Comparison of ENCODE assay signal across 9 cellular contexts in the genomic region with DNA sequence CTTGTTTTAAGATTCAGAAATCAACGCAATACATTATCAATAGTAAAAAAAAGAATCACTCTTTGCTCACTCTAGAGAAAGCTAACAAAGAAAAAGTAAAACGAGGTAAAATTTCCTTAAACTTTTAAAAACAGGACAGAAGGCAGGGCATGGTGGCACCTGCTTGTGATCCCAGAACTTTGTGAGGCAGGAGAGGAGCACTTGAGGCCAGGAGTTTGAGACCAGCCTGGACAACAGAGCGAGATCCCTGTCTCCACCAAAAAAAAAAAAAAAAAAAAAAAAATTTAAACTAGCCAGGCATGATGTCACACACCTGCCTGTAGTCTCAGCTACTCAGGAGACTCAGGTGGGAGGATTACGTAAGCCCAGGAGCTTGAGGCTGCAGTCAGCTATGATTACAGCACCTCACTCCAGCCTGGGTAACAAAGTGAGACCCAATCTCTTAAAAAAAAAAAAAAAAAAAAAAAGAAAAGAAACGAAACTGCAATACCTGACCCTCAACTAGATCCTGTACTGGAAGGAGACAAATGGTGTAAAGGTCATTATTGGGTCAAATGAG. TPM values are rescaled to one million over a fixed set of nuclear protein-coding genes. Genes with fewer than 3 reads are reported as not detected.
A peak's percentile ranks its signal among the peaks of the same experiment; 100 is the strongest.
DNase-seq lines count a peak whose midpoint lies in the region; ATAC-seq and TF ChIP-seq lines count a peak whose summit lies in the region.
"Had no signal": no experiment of that assay in that cellular context is flagged by ENCODE, and none has a peak within 500 bp of the region (broad histone marks: within the 10 kb centered on the region; RNA-seq: fewer than 3 reads in every experiment).

No MANE protein-coding gene starts in this region.

- peaks cover 20% of the 10 kb centered on the region for H3K79me2 ChIP-seq in trophoblast cell (ENCODE audit: control insufficient read depth, insufficient read depth, low read length, poor library complexity)

- no peak overlapping the region for H4K8ac ChIP-seq in trophoblast cell (ENCODE audit: low read depth, low read length)

- H3K27me3 ChIP-seq in ectodermal cell (ENCODE audit: control insufficient read depth, insufficient read depth, low read length, poor library complexity, severe bottlenecking) = no peaks in the 10 kb centered on the region
- H3K27me3 ChIP-seq in trophoblast cell (ENCODE audit: insufficient read depth, low read length) = no peaks in the 10 kb centered on the region

- ATAC-seq in HG02678 (IDR thresholded peaks at IDR 0.05; ENCODE audit: unreplicated experiment) (no peak), omental fat pad (ENCODE audit: low FRiP score) (no peak)
- ATAC-seq: activated CD4-positive, CD25-positive, alpha-beta regulatory T cell treated with anti-CD3 and anti-CD28 coated beads, Interleukin-2, amount 50 U/mL, for 24 hours had no signal

- H2BK12ac ChIP-seq in trophoblast cell (ENCODE audit: low read length) = no peak overlapping the region

- no peak overlapping the region for H3K4me2 ChIP-seq in trophoblast cell (ENCODE audit: low read length)

- H3K79me1 ChIP-seq in trophoblast cell (ENCODE audit: low read length) = peaks cover 13% of the 10 kb centered on the region

- no peak overlapping the region for H3K18ac ChIP-seq in trophoblast cell (ENCODE audit: low read length)

- no peak overlapping the region for H3K14ac ChIP-seq in trophoblast cell (ENCODE audit: low read length)

- H2AK5ac ChIP-seq in trophoblast cell (ENCODE audit: low read length) = no peak overlapping the region

- WGBS in ectodermal cell, 2 experiments = 92 to 95% methylated on average over 4 of the region's 5 CpGs
- WGBS in trophoblast cell (ENCODE audit: extremely low coverage, insufficient coverage, insufficient read length) = no CpG with 5 or more reads among the region's 5 CpGs

- no peak overlapping the region for H4K91ac ChIP-seq in trophoblast cell (ENCODE audit: low read depth, low read length)

- H3K4me1 ChIP-seq in ectodermal cell (ENCODE audit: control insufficient read depth, insufficient read depth, low read length) = peaks cover 12% of the 10 kb centered on the region
- H3K4me1 ChIP-seq in trophoblast cell (ENCODE audit: control insufficient read depth in 1 of 2, insufficient read depth in 2 of 2, low read length in 2 of 2) = peaks cover 0 to 3% of the 10 kb centered on the region in 2 experiments

- no peak overlapping the region for H3K9ac ChIP-seq in trophoblast cell (ENCODE audit: low read length)

- H3K4me3 ChIP-seq in ectodermal cell (ENCODE audit: insufficient read depth, low read depth, low read length) = peak overlapping the region; percentile 81
- H3K4me3 ChIP-seq in trophoblast cell (ENCODE audit: low read depth, low read length) = no peak overlapping the region

- no peak overlapping the region for H3K23ac ChIP-seq in trophoblast cell (ENCODE audit: low read length)

- no peak overlapping the region for H2BK5ac ChIP-seq in trophoblast cell (ENCODE audit: low read depth, low read length, poor library complexity)

- H3K9me3 ChIP-seq in ectodermal cell (ENCODE audit: control insufficient read depth, low read length) = no peaks in the 10 kb centered on the region
- no peaks in the 10 kb centered on the region for H3K9me3 ChIP-seq in trophoblast cell (ENCODE audit: insufficient read depth, low read depth, low read length)

- TF ChIP-seq CTCF in omental fat pad (IDR thresholded peaks at IDR 0.05) = no peak

- H3K4ac ChIP-seq in trophoblast cell (ENCODE audit: low read depth, low read length) = peak overlapping the region; percentile 99

- no peak overlapping the region for H3K27ac ChIP-seq in ectodermal cell (ENCODE audit: insufficient read depth, low read depth, low read length, poor library complexity, severe bottlenecking)
- no peak overlapping the region for H3K27ac ChIP-seq in trophoblast cell (ENCODE audit: low read depth, low read length)

- no peak overlapping the region for H4K12ac ChIP-seq in trophoblast cell (ENCODE audit: low read depth, low read length)

- peak; percentile 64 for DNase-seq in NCI-H2029 (lab: John Stamatoyannopoulos, UW)
- DNase-seq in NCI-H2029 treated with DMSO at 0.1 percent for 48 hours (lab: John Stamatoyannopoulos, UW) = no peak
- DNase-seq in OCI-M1 (lab: John Stamatoyannopoulos, UW) = peak; percentile 5
- peak; percentile 87 to 91 for DNase-seq in trophoblast cell
- DNase-seq in KG1 (lab: John Stamatoyannopoulos, UW) = no peak
- DNase-seq in omental fat pad (ENCODE audit: low spot score) = no peak

- no peak overlapping the region for H2AFZ ChIP-seq in trophoblast cell (ENCODE audit: insufficient read depth, low read length, poor library complexity)

- no peak overlapping the region for H2BK120ac ChIP-seq in trophoblast cell (ENCODE audit: insufficient read depth, low read length, poor library complexity)

- no peaks in the 10 kb centered on the region for H3K36me3 ChIP-seq in ectodermal cell (ENCODE audit: control insufficient read depth, insufficient read depth, low read length)
- peaks cover 1 to 5% of the 10 kb centered on the region in 2 experiments for H3K36me3 ChIP-seq in trophoblast cell (ENCODE audit: control insufficient read depth in 1 of 2, insufficient read depth in 2 of 2, low read length in 2 of 2)

RNA-seq across cellular contexts. Expression of gene CCNI, which starts 3.5 kb away (rescaled TPM):
- polyA plus RNA-seq in ectodermal cell (2013, experiment 1 of 4) = 432 TPM
- 493 TPM for polyA plus RNA-seq in ectodermal cell (2013, experiment 2 of 4)
- polyA plus RNA-seq in ectodermal cell (2013, experiment 3 of 4) = 351 TPM
- polyA plus RNA-seq in ectodermal cell (2013, experiment 4 of 4) = 387 TPM
- 223 and 238 TPM in 2 replicates for polyA plus RNA-seq in trophoblast cell (2013)
- 100 to 1,000 TPM; 191 to 233 (median 199) TPM for total RNA-seq in omental fat pad

Comparison
In these comparisons a context has a peak if more than half of its experiments do, and no peak if none do; other contexts are left out.
1. DNase-seq: peak in NCI-H2029 (single experiment), OCI-M1 (single experiment) and trophoblast cell (2 of 2); none in NCI-H2029 treated with DMSO at 0.1 percent for 48 hours (single experiment), KG1 (single experiment) and omental fat pad (single experiment).